ENCODE assay signal across 10 cellular contexts in the genomic region with DNA sequence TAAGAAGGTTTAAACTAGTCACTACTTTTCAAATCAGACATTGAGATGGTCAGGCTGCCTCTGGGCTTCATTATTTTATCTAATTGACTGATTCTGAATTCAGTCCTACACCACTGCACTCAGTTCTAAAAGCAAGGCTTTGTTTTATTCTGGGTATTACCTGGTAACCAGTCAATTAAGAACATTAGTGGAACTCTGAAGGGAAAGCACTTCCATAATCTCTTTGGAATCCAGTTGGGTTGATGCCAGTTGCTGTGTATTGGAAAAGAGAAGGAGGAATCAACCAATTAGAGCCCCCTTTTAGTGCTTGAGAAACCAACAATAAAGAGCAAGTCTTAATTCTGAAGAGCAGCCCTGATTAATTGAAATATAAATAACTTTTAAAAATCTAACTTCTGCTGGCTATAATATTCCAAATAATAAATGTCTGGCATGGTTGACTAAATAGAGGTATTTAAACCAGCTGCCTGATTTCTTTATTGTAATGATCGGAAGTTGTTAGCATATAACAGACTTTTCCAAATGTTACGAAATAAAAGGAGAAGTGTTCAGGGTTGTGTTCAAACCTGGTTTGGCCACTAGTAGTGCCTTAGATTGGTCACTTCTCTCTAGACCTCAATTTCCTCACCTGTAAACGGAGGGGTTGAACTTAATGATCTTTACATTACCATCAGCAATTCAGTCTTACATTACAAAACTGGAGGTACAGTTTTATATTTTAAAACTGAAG. TPM values are rescaled to one million over a fixed set of nuclear protein-coding genes. Genes with fewer than 3 reads are reported as not detected.
A peak's percentile ranks its signal among the peaks of the same experiment; 100 is the strongest.
DNase-seq lines count a peak whose midpoint lies in the region; ATAC-seq and TF ChIP-seq lines count a peak whose summit lies in the region.
"Had no signal": no experiment of that assay in that cellular context is flagged by ENCODE, and none has a peak within 500 bp of the region (broad histone marks: within the 10 kb centered on the region; RNA-seq: fewer than 3 reads in every experiment).

No MANE protein-coding gene starts in this region.

- no peaks in the 10 kb centered on the region for H3K79me1 ChIP-seq in mesendoderm (ENCODE audit: low read length)

- no peaks in the 10 kb centered on the region for H4K20me1 ChIP-seq in Loucy (ENCODE audit: insufficient read depth, low read length, poor library complexity, severe bottlenecking)

- H2BK120ac ChIP-seq in mesendoderm (ENCODE audit: low read depth, low read length), result no peak overlapping the region

- peak; percentile 25 for DNase-seq in A172 (ENCODE audit: low spot score)
- DNase-seq in caudate nucleus (lab: John Stamatoyannopoulos, UW), result no peak
- no peak for DNase-seq in mesendoderm
- no peak for DNase-seq in putamen (ENCODE audit: low spot score)
- no peak for DNase-seq in MG63
- DNase-seq: CD4-positive, alpha-beta memory T cell; effector CD4-positive, alpha-beta T cell had no signal

- no peak overlapping the region for H3K56ac ChIP-seq in mesendoderm (ENCODE audit: low read length)

- H3K36me3 ChIP-seq in Loucy (ENCODE audit: insufficient read depth, low read length) (no peaks in the 10 kb centered on the region), mesendoderm (ENCODE audit: control insufficient read depth, insufficient read depth, low read length) (no peaks in the 10 kb centered on the region), MG63 (no peaks in the 10 kb centered on the region)

- no peak for ATAC-seq in GM21786 (IDR thresholded peaks at IDR 0.05; ENCODE audit: unreplicated experiment)
- no peak for ATAC-seq in GM18870 (IDR thresholded peaks at IDR 0.05; ENCODE audit: unreplicated experiment)

- H3K79me2 ChIP-seq in Loucy (ENCODE audit: insufficient read depth, low read length), result no peaks in the 10 kb centered on the region
- H3K79me2 ChIP-seq in mesendoderm (ENCODE audit: control insufficient read depth, insufficient read depth, low read length), result no peaks in the 10 kb centered on the region

- H3K9ac ChIP-seq in Loucy (ENCODE audit: low read depth, low read length, poor library complexity, severe bottlenecking), result peak overlapping the region; percentile 84
- H3K9ac ChIP-seq in mesendoderm (ENCODE audit: low read length), result no peak overlapping the region

- H4K5ac ChIP-seq in mesendoderm (ENCODE audit: low read length), result no peak overlapping the region

- H3K4me3 ChIP-seq in Loucy (ENCODE audit: low read length, poor library complexity, severe bottlenecking), result peak overlapping the region; percentile 86
- H3K4me3 ChIP-seq in mesendoderm (ENCODE audit: low read length), result no peak overlapping the region
- no peak overlapping the region for H3K4me3 ChIP-seq in MG63

- no peak overlapping the region for H3K23ac ChIP-seq in mesendoderm (ENCODE audit: low read length)

- no peak overlapping the region for H2AK5ac ChIP-seq in mesendoderm (ENCODE audit: low read length)

- no peak for TF ChIP-seq CTCF in Loucy (conservative IDR thresholded peaks at IDR 0.05; ENCODE audit: low read length)

- no peak overlapping the region for H3K18ac ChIP-seq in mesendoderm (ENCODE audit: low read length)

- H2BK15ac ChIP-seq in mesendoderm (replicated peaks; ENCODE audit: low read depth), result peak overlapping the region; percentile 19

- H2BK5ac ChIP-seq in mesendoderm (ENCODE audit: low read length), result no peak overlapping the region

- H3K27ac ChIP-seq in caudate nucleus (ENCODE audit: low read depth, low read length), result peak overlapping the region; percentile 69
- no peak overlapping the region for H3K27ac ChIP-seq in mesendoderm (ENCODE audit: low read depth, low read length)

- H4K8ac ChIP-seq in mesendoderm (ENCODE audit: low read depth, low read length), result no peak overlapping the region

- H2AFZ ChIP-seq in Loucy (ENCODE audit: low read length), result no peak overlapping the region

- no peaks in the 10 kb centered on the region for H3F3A ChIP-seq in Loucy (ENCODE audit: low read depth)

- no CpG with 5 or more reads among the region's 3 CpGs for WGBS in mesendoderm (ENCODE audit: extremely low coverage, insufficient coverage, low lambda C conversion rate)

- H3K9me3 ChIP-seq in Loucy (ENCODE audit: insufficient read depth, low read depth, low read length), result no peaks in the 10 kb centered on the region
- no peaks in the 10 kb centered on the region for H3K9me3 ChIP-seq in MG63

- no peak overlapping the region for H3K4ac ChIP-seq in mesendoderm (ENCODE audit: low read depth, low read length)

- H3K9me2 ChIP-seq in Loucy (replicated peaks; ENCODE audit: low read depth, low read length), result no peaks in the 10 kb centered on the region

- H3K4me2 ChIP-seq in Loucy (ENCODE audit: low read depth, low read length, poor library complexity, severe bottlenecking), result peak overlapping the region; percentile 73
- no peak overlapping the region for H3K4me2 ChIP-seq in mesendoderm (ENCODE audit: low read length)

- peaks cover 14% of the 10 kb centered on the region for H3K4me1 ChIP-seq in Loucy (ENCODE audit: insufficient read depth, low read length, poor library complexity, severe bottlenecking)
- peaks cover 5% of the 10 kb centered on the region for H3K4me1 ChIP-seq in mesendoderm (ENCODE audit: control insufficient read depth, low read depth, low read length)

- H3K27me3 ChIP-seq in Loucy (ENCODE audit: insufficient read depth, low read length, poor library complexity, severe bottlenecking) (no peaks in the 10 kb centered on the region), mesendoderm (ENCODE audit: insufficient read depth, low read length, poor library complexity) (no peaks in the 10 kb centered on the region), MG63 (no peaks in the 10 kb centered on the region)

RNA-seq across cellular contexts. Expression of gene CPEB4, which starts 32.0 kb away (rescaled TPM):
- 24.8 and 25.9 TPM in 2 replicates for total RNA-seq in A172 (2014; rRNA removed; shearing (Covaris generic))
- 2.4 TPM for polyA plus RNA-seq in mesendoderm (2013, experiment 1 of 2)
- polyA plus RNA-seq in mesendoderm (2013, experiment 2 of 2), result 2.4 TPM
- 2.4 and 3.6 TPM in 2 replicates for total RNA-seq in MG63 (2014; rRNA removed; shearing (Covaris generic); ENCODE audit: low replicate concordance)
